In the genomic region with DNA sequence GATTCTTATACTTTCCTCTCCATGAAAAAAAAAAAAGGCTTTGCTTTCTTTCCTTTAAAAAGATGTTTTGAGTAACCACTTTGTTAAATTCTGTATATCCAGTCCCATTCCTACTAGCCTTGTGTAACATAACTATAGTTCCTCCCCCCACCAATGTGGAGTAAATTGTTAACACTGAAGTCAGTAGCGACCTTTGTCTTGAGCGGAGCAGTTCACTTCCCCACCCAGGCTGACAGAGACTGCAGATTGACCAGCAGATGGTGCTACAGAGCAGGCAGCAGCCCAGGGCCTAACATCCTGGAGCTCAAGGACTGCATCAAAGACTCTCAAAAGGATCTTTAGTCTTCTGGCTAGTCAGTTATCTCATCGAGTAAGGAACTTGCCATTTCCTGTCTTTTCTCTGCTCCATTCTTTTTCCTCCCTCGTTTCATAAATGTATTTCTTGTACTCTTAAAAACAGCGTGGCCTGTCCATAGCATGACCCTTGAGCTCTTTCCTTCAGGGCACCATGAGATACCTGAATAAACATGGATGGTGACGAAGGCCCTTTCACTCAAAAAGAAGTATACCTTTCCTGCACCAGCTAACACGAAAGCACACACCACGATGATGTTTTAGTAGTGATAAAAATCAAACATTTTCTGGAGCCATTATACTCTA, we compare ENCODE assay signal across 8 cellular contexts.
DNase-seq lines count a peak whose midpoint lies in the region; ATAC-seq and TF ChIP-seq lines count a peak whose summit lies in the region.

No MANE protein-coding gene starts in this region.

- H3K4me3 ChIP-seq in MM.1S (ENCODE audit: low read length) (no peak overlapping the region), RWPE2 (ENCODE audit: severe bottlenecking) (no peak overlapping the region)

- H3K4me2 ChIP-seq in MM.1S (ENCODE audit: low read depth, low read length) = no peak overlapping the region

- H3K4me1 ChIP-seq in MM.1S (ENCODE audit: low read length) = no peaks in the 10 kb centered on the region
- H3K4me1 ChIP-seq in RWPE2 (ENCODE audit: insufficient read depth, poor library complexity, severe bottlenecking) = no peaks in the 10 kb centered on the region

- peak; percentile 93 for TF ChIP-seq CTCF in GM12874 (IDR thresholded peaks at IDR 0.05; ENCODE audit: insufficient read depth, low read depth, low read length)
- peak; percentile 96 for TF ChIP-seq CTCF in MM.1S (IDR thresholded peaks at IDR 0.05; ENCODE audit: low read length)
- TF ChIP-seq CTCF in RWPE2 (IDR thresholded peaks at IDR 0.05; ENCODE audit: poor library complexity, severe bottlenecking) = peak; percentile 95
- TF ChIP-seq CTCF in glutamatergic neuron (IDR thresholded peaks at IDR 0.05; ENCODE audit: partially characterized antibody, unreplicated experiment) = peak; percentile 83

- no peaks in the 10 kb centered on the region for H3F3A ChIP-seq in MM.1S (ENCODE audit: insufficient read depth, low read length)

- H3K9me2 ChIP-seq in MM.1S (replicated peaks; ENCODE audit: insufficient read depth, low read length) = no peaks in the 10 kb centered on the region

- ATAC-seq in RWPE2 (ENCODE audit: low read depth) = peak; percentile 95

- H3K9ac ChIP-seq in MM.1S (ENCODE audit: low read length) = no peak overlapping the region

- no peak overlapping the region for H3K27ac Mint-ChIP-seq in glutamatergic neuron (ENCODE audit: unreplicated experiment)

- H3K36me3 ChIP-seq in MM.1S (replicated peaks; ENCODE audit: insufficient read depth, low read length) = no peaks in the 10 kb centered on the region
- H3K36me3 ChIP-seq in RWPE2 (ENCODE audit: low read depth) = no peaks in the 10 kb centered on the region

- no peaks in the 10 kb centered on the region for H3K27me3 Mint-ChIP-seq in glutamatergic neuron (ENCODE audit: unreplicated experiment)

- H3K36me3 Mint-ChIP-seq in glutamatergic neuron (ENCODE audit: unreplicated experiment) = no peaks in the 10 kb centered on the region

- H3K9me3 ChIP-seq in MM.1S (replicated peaks; ENCODE audit: insufficient read depth, low read length) (no peaks in the 10 kb centered on the region), RWPE2 (ENCODE audit: severe bottlenecking) (no peaks in the 10 kb centered on the region)

- no peaks in the 10 kb centered on the region for H3K9me3 Mint-ChIP-seq in glutamatergic neuron (ENCODE audit: unreplicated experiment)

- POLR2A ChIA-PET in HEK293T (lab: Yijun Ruan, JAX) = interaction anchor here (0.6 kb wide), 1 partner anchor 205 kb away, joined by 3 read pairs; no protein-coding TSS in a partner anchor

- DNase-seq in HEK293T (ENCODE audit: extremely low spot score) (peak; percentile 80), MM.1S (peak; percentile 77), RWPE2 (ENCODE audit: low spot score) (no peak), glutamatergic neuron (peak; percentile 82), posterior vena cava (ENCODE audit: low spot score) (peak; percentile 83), cortex of kidney (lab: John Stamatoyannopoulos, UW) (no peak)
- DNase-seq in activated naive CD4-positive, alpha-beta T cell (lab: John Stamatoyannopoulos, UW) = peak in 3 of 4 experiments; percentile 1 to 30 (median 5)

- CTCF ChIA-PET in HEK293T (lab: Yijun Ruan, JAX) = interaction anchor here (0.5 to 1.1 kb wide), 12 partner anchors 10 to 888 kb away, joined by 3 to 7 read pairs (median 3); no protein-coding TSS in a partner anchor

- no peak overlapping the region for H3K4me3 Mint-ChIP-seq in glutamatergic neuron (ENCODE audit: unreplicated experiment)

- no peaks in the 10 kb centered on the region for H3K79me2 ChIP-seq in MM.1S (ENCODE audit: low read length)

- H4K20me1 ChIP-seq in MM.1S (ENCODE audit: insufficient read depth, low read length) = no peaks in the 10 kb centered on the region

- H3K27me3 ChIP-seq in MM.1S (replicated peaks; ENCODE audit: insufficient read depth, low read length) (no peaks in the 10 kb centered on the region), RWPE2 (ENCODE audit: insufficient read depth, poor library complexity, severe bottlenecking) (peaks cover 12% of the 10 kb centered on the region)

- H3K4me1 Mint-ChIP-seq in glutamatergic neuron (ENCODE audit: low read depth, unreplicated experiment) = peaks cover 18% of the 10 kb centered on the region

- intact Hi-C loops in posterior vena cava (cut with DNase I) = no loop called here

- no peak overlapping the region for H2AFZ ChIP-seq in MM.1S (ENCODE audit: low read length)

- H3K27ac ChIP-seq in MM.1S (ENCODE audit: low read length) = no peak overlapping the region
- no peak overlapping the region for H3K27ac ChIP-seq in RWPE2 (ENCODE audit: poor library complexity, severe bottlenecking)

TF ChIP-seq in HEK293T, 16 proteins besides CTCF, POLR2A, EP300 and RAD21:
- TF ChIP-seq ARNT (IDR thresholded peaks at IDR 0.05) (no peak), CTBP1 (IDR thresholded peaks at IDR 0.05; ENCODE audit: borderline replicate concordance) (no peak), FOXM1 (IDR thresholded peaks at IDR 0.05; ENCODE audit: borderline replicate concordance) (no peak), FOXK2 (IDR thresholded peaks at IDR 0.05) (no peak), ZNF384 (IDR thresholded peaks at IDR 0.05) (no peak), SUZ12 (IDR thresholded peaks at IDR 0.05) (no peak), HDGF (IDR thresholded peaks at IDR 0.05; ENCODE audit: borderline replicate concordance) (no peak), L3MBTL2 (conservative IDR thresholded peaks at IDR 0.05) (no peak), BHLHE40 (IDR thresholded peaks at IDR 0.05; ENCODE audit: borderline replicate concordance) (no peak), SP1 (IDR thresholded peaks at IDR 0.05) (no peak), FOXA1 (IDR thresholded peaks at IDR 0.05) (no peak), TARDBP (IDR thresholded peaks at IDR 0.05) (no peak), LEF1 (IDR thresholded peaks at IDR 0.05; ENCODE audit: borderline replicate concordance) (no peak), NFRKB (IDR thresholded peaks at IDR 0.05) (no peak), ELF4 (IDR thresholded peaks at IDR 0.05) (no peak), PKNOX1 (IDR thresholded peaks at IDR 0.05) (no peak)

Comparison
In these comparisons a context has a peak if more than half of its experiments do, and no peak if none do; other contexts are left out.
1. DNase-seq: peak in HEK293T (single experiment), MM.1S (single experiment), activated naive CD4-positive, alpha-beta T cell (3 of 4), glutamatergic neuron (single experiment) and posterior vena cava (single experiment); none in RWPE2 (single experiment) and cortex of kidney (single experiment).
2. Peak in every context shown above with its lines, with median percentiles within 50 percentile points of each other: CTCF ChIP-seq.